Comparison of ENCODE assay signal across 8 cellular contexts in genomic region chr11:120210651-120211521, GRCh38. TPM values are rescaled to one million over a fixed set of nuclear protein-coding genes. Genes with fewer than 3 reads are reported as not detected.
DNase-seq lines count a peak whose midpoint lies in the region.

TSS of gene OAF (plus strand) at chr11:120211032. CDS start at chr11:120211280, 248 bp downstream.

- DNase-seq in G401 (ENCODE audit: low spot score) (peak; percentile 39), HAP-1 (ENCODE audit: low spot score in 2 of 2) (peak; percentile 86 to 90), NAMALWA (ENCODE audit: low spot score) (peak; percentile 85), kidney tubule cell (ENCODE audit: low spot score) (peak; percentile 81), inferior parietal cortex (ENCODE audit: extremely low spot score) (no peak)
- DNase-seq in activated CD4-positive, CD25-positive, alpha-beta regulatory T cell treated with anti-CD3 and anti-CD28 coated beads, Interleukin-2, amount 50 U/mL, for 72 hours = peak; percentile 40
- DNase-seq in stimulated activated CD4-positive, alpha-beta T cell treated with anti-CD3 and anti-CD28 coated beads, Interleukin-15, amount 100 ng/mL, for 48 hours (ENCODE audit: low read depth in 2 of 2) = peak; percentile 8 to 40

- no peaks in the 10 kb centered on the region for H3K27me3 ChIP-seq in HAP-1 (ENCODE audit: low read depth)

- no peaks in the 10 kb centered on the region for H3K9me3 ChIP-seq in HAP-1

- no peaks in the 10 kb centered on the region for H3K36me3 ChIP-seq in HAP-1 (replicated peaks)

- in situ Hi-C loops in G401 (cut with HindIII; ENCODE audit: low sequenced_read_pairs) (no loop called here), HAP-1 (cut with MboI; ENCODE audit: low sequenced_read_pairs) (no loop called here)

- H3K4me3 ChIP-seq in HAP-1 = peak within 1 kb of the TSS; percentile 55

- H3K4me1 ChIP-seq in HAP-1 = peaks cover 7% of the 10 kb centered on the region

- peak within 1 kb of the TSS; percentile 41 for H3K27ac ChIP-seq in cingulate gyrus (ENCODE audit: low read depth, low read length)

RNA-seq across cellular contexts. Expression of gene OAF, which starts in this region (rescaled TPM):
- 13.8 and 18.3 TPM in 2 replicates for total RNA-seq in G401 (2014; rRNA removed; shearing (Covaris generic))
